23 cellular contexts compared by ENCODE assay signal in genomic region chr7:134429481-134429880, GRCh38.
"Had no signal": no experiment of that assay in that cellular context is flagged by ENCODE, and none has a peak within 500 bp of the region (broad histone marks: within the 10 kb centered on the region; RNA-seq: fewer than 3 reads in every experiment).

No MANE protein-coding gene starts in this region.

- H3K36me3 ChIP-seq: esophagus muscularis mucosa, pancreas, suprapubic skin, vagina had no signal

- H3K4me2 ChIP-seq: smooth muscle cell had no signal

- H3K27me3 ChIP-seq: esophagus muscularis mucosa, foreskin keratinocyte, pancreas, suprapubic skin, vagina had no signal

- H3K4me3 ChIP-seq: coronary artery, esophagus muscularis mucosa, lung, pancreas, smooth muscle cell, suprapubic skin, vagina had no signal

- FAIRE-seq: endothelial cell of umbilical vein, keratinocyte, pancreas had no signal

- DNase-seq: dermis blood vessel endothelial cell; effector memory CD4-positive, alpha-beta T cell; foreskin keratinocyte; head of caudate nucleus; natural killer cell; occipital lobe; pancreas; stimulated activated CD4-positive, alpha-beta T cell treated with anti-CD3 and anti-CD28 coated beads, Interleukin-12 subunit alpha, Interleukin-12 subunit beta, amount 100 ng/mL, for 4 hours; stimulated activated CD4-positive, alpha-beta T cell treated with anti-CD3 and anti-CD28 coated beads, Interleukin-1b, Interleukin-23, amount 100 ng/mL, for 48 hours; stimulated activated CD4-positive, alpha-beta T cell treated with anti-CD3 and anti-CD28 coated beads, Interleukin-4, amount 100 ng/mL, for 1 hour; stimulated activated CD8-positive, alpha-beta memory T cell treated with anti-CD3 and anti-CD28 coated beads, Interleukin-4, amount 100 ng/mL, for 48 hours; stimulated activated naive CD4-positive, alpha-beta T cell; stimulated activated naive CD8-positive, alpha-beta T cell treated with anti-CD3 and anti-CD28 coated beads, Interleukin-15, amount 100 ng/mL, for 72 hours; trophoblast cell had no signal

- H3K4me1 ChIP-seq: foreskin keratinocyte, pancreas had no signal

- ATAC-seq: foreskin keratinocyte; natural killer cell; pancreas; sciatic nerve; stimulated activated naive CD8-positive, alpha-beta T cell treated with anti-CD3 and anti-CD28 coated beads, Interleukin-15, amount 100 ng/mL, for 72 hours had no signal

- H3K27ac ChIP-seq: coronary artery, esophagus muscularis mucosa, foreskin keratinocyte, pancreas, suprapubic skin, vagina had no signal

- H3K9me3 ChIP-seq: esophagus muscularis mucosa, pancreas, suprapubic skin, vagina had no signal
